Comparison of ENCODE assay signal across 8 cellular contexts in genomic region chr12:65168606-65169310, GRCh38. TPM values are rescaled to one million over a fixed set of nuclear protein-coding genes. Genes with fewer than 3 reads are reported as not detected.
DNase-seq lines count a peak whose midpoint lies in the region; ATAC-seq, FAIRE-seq and TF ChIP-seq lines count a peak whose summit lies in the region.

No MANE protein-coding gene starts in this region.

- in situ Hi-C loops in GM13976 (cut with MboI; ENCODE audit: low sequenced_read_pairs, unreplicated experiment): no loop called here

- H3K27ac Mint-ChIP-seq in astrocyte (ENCODE audit: unreplicated experiment): peak overlapping the region; percentile 93

- no peaks in the 10 kb centered on the region for H3K27me3 Mint-ChIP-seq in astrocyte (ENCODE audit: low read depth, unreplicated experiment)

- no peaks in the 10 kb centered on the region for H3K36me3 Mint-ChIP-seq in astrocyte (ENCODE audit: low read depth, unreplicated experiment)

- peaks cover 50% of the 10 kb centered on the region for H3K79me2 ChIP-seq in astrocyte (ENCODE audit: insufficient read depth, low read length)

- TF ChIP-seq CTCF in GM13976 (IDR thresholded peaks at IDR 0.05; ENCODE audit: borderline replicate concordance, control extremely low read depth, extremely low read depth, insufficient read depth, missing control alignments): no peak
- TF ChIP-seq CTCF in astrocyte (IDR thresholded peaks at IDR 0.05; ENCODE audit: insufficient read depth, low read depth, low read length): no peak
- no peak for TF ChIP-seq CTCF in lower lobe of right lung (IDR thresholded peaks at IDR 0.05)

- H3K4me3 ChIP-seq in astrocyte (ENCODE audit: insufficient read depth, low read depth, low read length) (peak overlapping the region; percentile 73), lower lobe of right lung (peak overlapping the region; percentile 96)

- H2AFZ ChIP-seq in astrocyte (ENCODE audit: low read depth, low read length): peak overlapping the region; percentile 97

- peak overlapping the region; percentile 98 for H3K9ac ChIP-seq in astrocyte (ENCODE audit: low read length)

- peak overlapping the region; percentile 99 for H3K4me3 Mint-ChIP-seq in astrocyte (ENCODE audit: unreplicated experiment)

- no peaks in the 10 kb centered on the region for H3K9me3 ChIP-seq in astrocyte (ENCODE audit: insufficient read depth, low read depth, low read length)
- no peaks in the 10 kb centered on the region for H3K9me3 ChIP-seq in lower lobe of right lung

- H3K4me1 ChIP-seq in astrocyte (ENCODE audit: insufficient read depth, low read length): peaks cover 8% of the 10 kb centered on the region
- H3K4me1 ChIP-seq in lower lobe of right lung: peaks cover 41% of the 10 kb centered on the region

- peak; percentile 0 for ATAC-seq in HG03196 (IDR thresholded peaks at IDR 0.05; ENCODE audit: unreplicated experiment)
- no peak for ATAC-seq in lower lobe of right lung
- no peak for ATAC-seq in esophagus mucosa

- peak overlapping the region; percentile 93 for H3K4me2 ChIP-seq in astrocyte (ENCODE audit: low read length)

- peaks cover 14% of the 10 kb centered on the region for H3K4me1 Mint-ChIP-seq in astrocyte (ENCODE audit: low read depth, unreplicated experiment)

- intact Hi-C loops in lower lobe of right lung (cut with DNase I): no loop called here

- peak; percentile 50 for DNase-seq in GM13976 (ENCODE audit: low spot score)
- no peak for DNase-seq in astrocyte (ENCODE audit: low read depth)
- no peak for DNase-seq in lower lobe of right lung
- no peak for DNase-seq in NCI-H146 treated with DMSO at 0.1 percent for 48 hours (lab: John Stamatoyannopoulos, UW; ENCODE audit: unreplicated experiment)
- no peak for DNase-seq in NCI-H1048 (lab: John Stamatoyannopoulos, UW)
- no peak for DNase-seq in NCI-H187 treated with DMSO at 0.1 percent for 48 hours (lab: John Stamatoyannopoulos, UW)

- H3K27me3 ChIP-seq in astrocyte (ENCODE audit: insufficient read depth, low read length) (no peaks in the 10 kb centered on the region), lower lobe of right lung (ENCODE audit: low read depth) (no peaks in the 10 kb centered on the region)

- H3K36me3 ChIP-seq in astrocyte (ENCODE audit: insufficient read depth, low read length): no peaks in the 10 kb centered on the region
- no peaks in the 10 kb centered on the region for H3K36me3 ChIP-seq in lower lobe of right lung

- H3K27ac ChIP-seq in astrocyte (ENCODE audit: low read depth, low read length): peak overlapping the region; percentile 91
- H3K27ac ChIP-seq in lower lobe of right lung: peak overlapping the region; percentile 94

- FAIRE-seq in astrocyte (lab: Jason Lieb, UNC): no peak

- peaks cover 36% of the 10 kb centered on the region for H4K20me1 ChIP-seq in astrocyte (ENCODE audit: insufficient read depth, low read length)

- no peaks in the 10 kb centered on the region for H3K9me3 Mint-ChIP-seq in astrocyte (ENCODE audit: unreplicated experiment)

RNA-seq across cellular contexts. Expression of gene LEMD3, which starts 0.6 kb away (rescaled TPM):
- total RNA-seq in astrocyte (20.9 and 21.8 TPM in 2 replicates), lower lobe of right lung (31.9 TPM), esophagus mucosa (14.1 TPM)

RNA-seq across cellular contexts. Expression of gene WIF1, which starts 47.7 kb away (rescaled TPM):
- 0.26 TPM in 1 of 2 replicates, not detected in the other for total RNA-seq in astrocyte
- total RNA-seq in lower lobe of right lung: 97.0 TPM
- 0.20 TPM for total RNA-seq in esophagus mucosa

Comparison
In these comparisons a context has a peak if more than half of its experiments do, and no peak if none do; other contexts are left out.
1. RNA of gene WIF1, which starts 47.7 kb away (total RNA-seq): 97.0 TPM in lower lobe of right lung (single experiment); 0.20 TPM in esophagus mucosa (single experiment) and 0.26 TPM in astrocyte; every median in the first group is over 10 times any median in the second.